8 cellular contexts compared by ENCODE assay signal in the genomic region with DNA sequence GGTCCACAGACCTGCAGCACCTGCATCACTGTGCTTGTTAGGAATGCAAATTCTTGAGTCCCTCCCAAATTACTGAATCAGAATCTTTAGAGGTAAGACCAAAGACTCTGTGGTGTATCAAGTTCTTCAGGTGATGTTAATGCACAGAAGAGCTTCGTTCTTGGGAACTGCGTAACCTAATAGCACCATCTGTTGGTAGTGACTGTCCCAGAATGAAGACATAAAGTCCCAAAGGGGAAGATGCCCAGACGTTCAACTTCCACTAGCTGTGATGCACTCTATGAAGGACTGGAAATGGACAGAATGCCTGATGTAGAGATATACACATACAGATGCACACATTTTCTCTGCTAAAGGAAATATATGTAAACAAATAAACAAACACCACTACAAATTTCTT.
DNase-seq lines count a peak whose midpoint lies in the region; ATAC-seq, FAIRE-seq and TF ChIP-seq lines count a peak whose summit lies in the region.

No MANE protein-coding gene starts in this region.

- no peak for FAIRE-seq in HTR-8/SVneo (lab: Jason Lieb, UNC)

- no peaks in the 10 kb centered on the region for H3K36me3 ChIP-seq in right atrium auricular region
- H3K36me3 ChIP-seq in transverse colon = no peaks in the 10 kb centered on the region

- H3K4me3 ChIP-seq in right atrium auricular region = no peak overlapping the region
- no peak overlapping the region for H3K4me3 ChIP-seq in transverse colon

- in situ Hi-C loops in transverse colon (cut with MboI; ENCODE audit: low pct_ligation_motif_present in 1 of 4, low pct_unique_long_range_greater_than_20kb in 1 of 4, low sequenced_read_pairs in 3 of 4) = no loop called here

- TF ChIP-seq EP300 in transverse colon (IDR thresholded peaks at IDR 0.05; ENCODE audit: low read depth) = no peak

- H3K4me1 ChIP-seq in right atrium auricular region = no peaks in the 10 kb centered on the region
- no peaks in the 10 kb centered on the region for H3K4me1 ChIP-seq in transverse colon

- peak; percentile 58 for DNase-seq in EH (ENCODE audit: low read depth)
- peak; percentile 2 for DNase-seq in HTR-8/SVneo (ENCODE audit: insufficient read length, low spot score)
- DNase-seq in SKM-1 (lab: John Stamatoyannopoulos, UW; ENCODE audit: unreplicated experiment) = peak; percentile 61
- DNase-seq in right atrium auricular region (ENCODE audit: low spot score) = no peak
- no peak for DNase-seq in stimulated activated CD4-positive, alpha-beta T cell treated with anti-CD3 and anti-CD28 coated beads, Interleukin-15, amount 100 ng/mL, for 24 hours
- no peak for DNase-seq in transverse colon
- no peak for DNase-seq in stimulated activated CD4-positive, alpha-beta T cell treated with anti-CD3 and anti-CD28 coated beads, Interleukin-4, amount 100 ng/mL, for 24 hours

- TF ChIP-seq CTCF in right atrium auricular region (IDR thresholded peaks at IDR 0.05) (peak; percentile 26 to 60), transverse colon (IDR thresholded peaks at IDR 0.05) (no peak)

- intact Hi-C loops in transverse colon (cut with DNase I; ENCODE audit: low total_unique reads) = no loop called here

- WGBS in transverse colon (ENCODE audit: low coverage in 1 of 2), 2 donors = 5 to 14% methylated on average over 1 to 3 of the region's 3 CpGs

- ATAC-seq in GM21528 (IDR thresholded peaks at IDR 0.05; ENCODE audit: low FRiP score, unreplicated experiment) = peak; percentile 62

- H3K9me3 ChIP-seq in right atrium auricular region (no peaks in the 10 kb centered on the region), transverse colon (no peaks in the 10 kb centered on the region)

- H3K27me3 ChIP-seq in right atrium auricular region (no peaks in the 10 kb centered on the region), transverse colon (no peaks in the 10 kb centered on the region)

- H3K27ac ChIP-seq in right atrium auricular region (no peak overlapping the region), transverse colon (no peak overlapping the region)

- no peak for TF ChIP-seq POLR2A in transverse colon (IDR thresholded peaks at IDR 0.05)

Comparison
In these comparisons a context has a peak if more than half of its experiments do, and no peak if none do; other contexts are left out.
1. DNase-seq: peak in EH (single experiment), HTR-8/SVneo (single experiment) and SKM-1 (single experiment); none in right atrium auricular region (single experiment), stimulated activated CD4-positive, alpha-beta T cell treated with anti-CD3 and anti-CD28 coated beads, Interleukin-15, amount 100 ng/mL, for 24 hours (single experiment), transverse colon (single experiment) and stimulated activated CD4-positive, alpha-beta T cell treated with anti-CD3 and anti-CD28 coated beads, Interleukin-4, amount 100 ng/mL, for 24 hours (single experiment).
2. CTCF ChIP-seq: peak in right atrium auricular region (2 of 2); none in transverse colon (0 of 5).